ENCODE assay signal across 28 cellular contexts in the genomic region with DNA sequence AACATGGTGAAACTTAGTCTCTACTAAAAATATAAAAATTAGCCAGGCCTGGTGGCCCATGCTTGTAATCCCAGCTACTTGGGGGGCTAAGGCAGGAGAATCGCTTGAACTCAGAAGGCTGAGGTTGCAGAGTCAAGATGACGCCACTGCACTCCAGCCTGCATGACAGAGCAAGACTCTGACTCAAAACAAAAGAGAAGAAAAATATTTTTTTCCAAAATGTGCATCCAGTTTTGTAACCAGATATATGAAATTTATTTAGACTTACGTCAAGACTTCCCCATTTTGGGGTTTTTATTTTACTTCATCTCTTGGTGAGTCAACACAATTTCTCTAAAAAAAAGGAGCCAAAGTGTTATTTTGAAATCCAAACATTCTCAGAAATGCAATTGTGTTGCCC. TPM values are rescaled to one million over a fixed set of nuclear protein-coding genes. Genes with fewer than 3 reads are reported as not detected.
DNase-seq lines count a peak whose midpoint lies in the region; ATAC-seq, FAIRE-seq and TF ChIP-seq lines count a peak whose summit lies in the region.
"Had no signal": no experiment of that assay in that cellular context is flagged by ENCODE, and none has a peak within 500 bp of the region (broad histone marks: within the 10 kb centered on the region; RNA-seq: fewer than 3 reads in every experiment).

No MANE protein-coding gene starts in this region.

- no peaks in the 10 kb centered on the region for H3K4me1 ChIP-seq in liver (ENCODE audit: control insufficient read depth in 4 of 4, insufficient read depth in 4 of 4, low read length in 3 of 4)
- H3K4me1 ChIP-seq in HepG2 (ENCODE audit: insufficient read depth, low read length): peaks cover 57% of the 10 kb centered on the region
- H3K4me1 ChIP-seq in naive thymus-derived CD4-positive, alpha-beta T cell (ENCODE audit: control insufficient read depth in 2 of 2, insufficient read depth in 2 of 2, low read length in 2 of 2): no peaks in the 10 kb centered on the region
- H3K4me1 ChIP-seq: vagina had no signal

- H3K79me2 ChIP-seq in HepG2 (ENCODE audit: insufficient read depth, low read length): peaks cover under 1% of the 10 kb centered on the region
- H3K79me2 ChIP-seq: parathyroid adenoma had no signal

- H3K4me3 Mint-ChIP-seq in naive thymus-derived CD4-positive, alpha-beta T cell: no peak overlapping the region
- H3K4me3 Mint-ChIP-seq in activated T-helper 2 cell treated with anti-CD3 and anti-CD28 coated beads, Interferon-gamma antibody, Interleukin-2, Interleukin-4, amounts not matched to agents 10 μg/mL and 5 μg/mL and 100 μg/mL, durations not matched to agents 14 hours and 24 hours and 36 hours (ENCODE audit: low read depth): no peak overlapping the region
- H3K4me3 Mint-ChIP-seq: CD8-positive, alpha-beta memory T cell; central memory CD8-positive, alpha-beta T cell; naive B cell had no signal

- H3K4me3 ChIP-seq in liver (ENCODE audit: low read depth in 1 of 3, low read length in 3 of 3) (no peak overlapping the region), HepG2 (replicated peaks in 1 of 3; ENCODE audit: insufficient read depth in 1 of 3, low read depth in 2 of 3, low read length in 3 of 3) (no peak overlapping the region)
- no peak overlapping the region for H3K4me3 ChIP-seq in naive thymus-derived CD4-positive, alpha-beta T cell (ENCODE audit: low read length)
- H3K4me3 ChIP-seq: vagina had no signal

- TF ChIP-seq POLR2A in HepG2 (IDR thresholded peaks at IDR 0.05; ENCODE audit: insufficient read depth in 1 of 2, low read depth in 2 of 2, low read length in 2 of 2): no peak

- H3K27me3 ChIP-seq in liver (ENCODE audit: control insufficient read depth in 4 of 4, insufficient read depth in 4 of 4, low read length in 3 of 4): no peaks in the 10 kb centered on the region
- no peaks in the 10 kb centered on the region for H3K27me3 ChIP-seq in HepG2 (ENCODE audit: control insufficient read depth in 1 of 2, insufficient read depth in 2 of 2, low read length in 2 of 2)
- no peaks in the 10 kb centered on the region for H3K27me3 ChIP-seq in naive thymus-derived CD4-positive, alpha-beta T cell (ENCODE audit: control insufficient read depth in 2 of 2, insufficient read depth in 2 of 2, low read length in 2 of 2)
- H3K27me3 ChIP-seq: vagina had no signal

- DNase-seq in HepG2 (ENCODE audit: low spot score) (no peak), fibroblast of peridontal ligament (ENCODE audit: extremely low read depth) (peak; percentile 42), 8988T (no peak), caudate nucleus (lab: John Stamatoyannopoulos, UW) (no peak)
- DNase-seq in naive thymus-derived CD4-positive, alpha-beta T cell: no peak
- DNase-seq in activated T-helper 2 cell treated with anti-CD3 and anti-CD28 coated beads, Interferon-gamma antibody, Interleukin-2, Interleukin-4, amounts not matched to agents 10 μg/mL and 5 μg/mL and 100 μg/mL, durations not matched to agents 14 hours and 24 hours and 36 hours (ENCODE audit: low spot score): no peak
- no peak for DNase-seq in activated CD4-positive, alpha-beta T cell treated with anti-CD3 and anti-CD28 coated beads for 48 hours
- DNase-seq: activated CD4-positive, alpha-beta T cell treated with anti-CD3 and anti-CD28 coated beads for 4 hours; activated CD8-positive, alpha-beta memory T cell treated with anti-CD3 and anti-CD28 coated beads, Interleukin-2, amount 50 U/mL, for 48 hours; activated gamma-delta T cell; amniotic stem cell; CD8-positive, alpha-beta memory T cell; DMS79; erythroblast; HCEC 1CT; naive B cell; NCI-H1436 treated with DMSO at 0.1 percent for 48 hours; NCI-H82; small intestine; stimulated activated CD4-positive, alpha-beta T cell treated with anti-CD3 and anti-CD28 coated beads, Interleukin-4, amount 100 ng/mL, for 24 hours had no signal

- CTCF ChIA-PET in HepG2 (lab: Yijun Ruan, JAX; ENCODE audit: low intra/inter-chr PET ratio, low total read pairs): no interaction called here
- CTCF ChIA-PET in naive thymus-derived CD4-positive, alpha-beta T cell (lab: Charles Lee): no interaction called here

- 88% methylated on average over 3 of the region's 3 CpGs for WGBS in liver
- 98% methylated on average over 3 of the region's 3 CpGs for WGBS in HepG2 (ENCODE audit: low lambda C conversion rate)

- H3K36me3 Mint-ChIP-seq in naive thymus-derived CD4-positive, alpha-beta T cell: no peaks in the 10 kb centered on the region
- no peaks in the 10 kb centered on the region for H3K36me3 Mint-ChIP-seq in activated T-helper 2 cell treated with anti-CD3 and anti-CD28 coated beads, Interferon-gamma antibody, Interleukin-2, Interleukin-4, amounts not matched to agents 10 μg/mL and 5 μg/mL and 100 μg/mL, durations not matched to agents 14 hours and 24 hours and 36 hours (ENCODE audit: low read depth)
- H3K36me3 Mint-ChIP-seq: CD8-positive, alpha-beta memory T cell; naive B cell had no signal

- no peak overlapping the region for H2AFZ ChIP-seq in HepG2 (ENCODE audit: low read length)
- H2AFZ ChIP-seq: parathyroid adenoma had no signal

- peak overlapping the region; percentile 35 to 59 for H3K27ac ChIP-seq in liver (ENCODE audit: low read depth in 1 of 2, low read length in 2 of 2)
- H3K27ac ChIP-seq in HepG2 (ENCODE audit: extremely low read length, insufficient read depth, low read length): no peak overlapping the region
- H3K27ac ChIP-seq in naive thymus-derived CD4-positive, alpha-beta T cell (ENCODE audit: low read depth, low read length): no peak overlapping the region
- H3K27ac ChIP-seq in caudate nucleus (ENCODE audit: low read depth, low read length): no peak overlapping the region
- H3K27ac ChIP-seq: parathyroid adenoma, vagina had no signal

- intact Hi-C loops in HepG2 (cut with micrococcal nuclease; ENCODE audit: unreplicated experiment): no loop called here
- intact Hi-C loops in naive thymus-derived CD4-positive, alpha-beta T cell (cut with micrococcal nuclease): no loop called here
- intact Hi-C loops in activated T-helper 2 cell treated with anti-CD3 and anti-CD28 coated beads, Interferon-gamma antibody, Interleukin-2, Interleukin-4, amounts not matched to agents 10 μg/mL and 5 μg/mL and 100 μg/mL, durations not matched to agents 14 hours and 24 hours and 36 hours (cut with micrococcal nuclease): no loop called here

- no peak for TF ChIP-seq RAD21 in liver (IDR thresholded peaks at IDR 0.05)
- TF ChIP-seq RAD21 in HepG2 (CRISPR knock-in tag; IDR thresholded peaks at IDR 0.05): no peak

- TF ChIP-seq CTCF in liver (IDR thresholded peaks at IDR 0.05; ENCODE audit: low read depth, low read length, missing input control) (no peak), HepG2 (CRISPR knock-in tag; IDR thresholded peaks at IDR 0.05) (no peak)

- BruUV-seq in HepG2 (replicated peaks; lab: Mats Ljungman, UMichigan): no TSS peak

- no peak for FAIRE-seq in HepG2 (lab: Jason Lieb, UNC)
- FAIRE-seq: GM12892, RCC 7860, small intestine had no signal

- no peak overlapping the region for H3K27ac Mint-ChIP-seq in naive thymus-derived CD4-positive, alpha-beta T cell
- H3K27ac Mint-ChIP-seq in activated T-helper 2 cell treated with anti-CD3 and anti-CD28 coated beads, Interferon-gamma antibody, Interleukin-2, Interleukin-4, amounts not matched to agents 10 μg/mL and 5 μg/mL and 100 μg/mL, durations not matched to agents 14 hours and 24 hours and 36 hours: no peak overlapping the region
- H3K27ac Mint-ChIP-seq: CD8-positive, alpha-beta memory T cell; naive B cell had no signal

- H3K9ac ChIP-seq in liver (ENCODE audit: low read depth in 1 of 2, low read length in 2 of 2): no peak overlapping the region
- H3K9ac ChIP-seq in HepG2 (ENCODE audit: insufficient read depth, low read depth, low read length): no peak overlapping the region
- H3K9ac ChIP-seq: parathyroid adenoma had no signal

- H3K27me3 Mint-ChIP-seq in naive thymus-derived CD4-positive, alpha-beta T cell: peaks cover 0 to 9% (median 3%) of the 10 kb centered on the region in 5 donors
- H3K27me3 Mint-ChIP-seq in activated T-helper 2 cell treated with anti-CD3 and anti-CD28 coated beads, Interferon-gamma antibody, Interleukin-2, Interleukin-4, amounts not matched to agents 10 μg/mL and 5 μg/mL and 100 μg/mL, durations not matched to agents 14 hours and 24 hours and 36 hours (ENCODE audit: low read depth): peaks cover 10% of the 10 kb centered on the region

- no peaks in the 10 kb centered on the region for H4K20me1 ChIP-seq in HepG2 (ENCODE audit: insufficient read depth, low read length)

- in situ Hi-C loops in HepG2 (cut with HindIII; ENCODE audit: extremely low pct_ligation_motif_present, low pct_unique_long_range_greater_than_20kb): no loop called here

- no peaks in the 10 kb centered on the region for H3K9me3 Mint-ChIP-seq in naive thymus-derived CD4-positive, alpha-beta T cell
- H3K9me3 Mint-ChIP-seq in activated T-helper 2 cell treated with anti-CD3 and anti-CD28 coated beads, Interferon-gamma antibody, Interleukin-2, Interleukin-4, amounts not matched to agents 10 μg/mL and 5 μg/mL and 100 μg/mL, durations not matched to agents 14 hours and 24 hours and 36 hours: no peaks in the 10 kb centered on the region
- H3K9me3 Mint-ChIP-seq: CD8-positive, alpha-beta memory T cell; central memory CD8-positive, alpha-beta T cell; naive B cell had no signal

- H3K4me2 ChIP-seq in HepG2 (ENCODE audit: low read depth, low read length): no peak overlapping the region

- H3K4me1 Mint-ChIP-seq in naive thymus-derived CD4-positive, alpha-beta T cell: peaks cover 0 to 7% (median 0%) of the 10 kb centered on the region in 7 donors
- peaks cover 5% of the 10 kb centered on the region for H3K4me1 Mint-ChIP-seq in activated T-helper 2 cell treated with anti-CD3 and anti-CD28 coated beads, Interferon-gamma antibody, Interleukin-2, Interleukin-4, amounts not matched to agents 10 μg/mL and 5 μg/mL and 100 μg/mL, durations not matched to agents 14 hours and 24 hours and 36 hours (ENCODE audit: low read depth)
- H3K4me1 Mint-ChIP-seq: CD8-positive, alpha-beta memory T cell; central memory CD8-positive, alpha-beta T cell had no signal

- TF ChIP-seq EP300 in HepG2 (IDR thresholded peaks at IDR 0.05; ENCODE audit: low read depth in 2 of 2, low read length in 2 of 2) (no peak), HepG2 (CRISPR knock-in tag; IDR thresholded peaks at IDR 0.05; ENCODE audit: borderline replicate concordance) (no peak)

- H3K36me3 ChIP-seq in liver (ENCODE audit: control insufficient read depth in 4 of 4, insufficient read depth in 3 of 4, low read depth in 1 of 4, low read length in 3 of 4) (no peaks in the 10 kb centered on the region), HepG2 (replicated peaks in 1 of 2; ENCODE audit: control insufficient read depth in 1 of 2, insufficient read depth in 2 of 2, low read length in 2 of 2) (no peaks in the 10 kb centered on the region)
- no peaks in the 10 kb centered on the region for H3K36me3 ChIP-seq in naive thymus-derived CD4-positive, alpha-beta T cell (ENCODE audit: control insufficient read depth in 2 of 3, insufficient read depth in 3 of 3, low read length in 3 of 3)
- H3K36me3 ChIP-seq: vagina had no signal

- H3K9me3 ChIP-seq in liver (ENCODE audit: control insufficient read depth in 4 of 4, low read length in 3 of 4) (no peaks in the 10 kb centered on the region), HepG2 (ENCODE audit: low read length) (no peaks in the 10 kb centered on the region)
- no peaks in the 10 kb centered on the region for H3K9me3 ChIP-seq in naive thymus-derived CD4-positive, alpha-beta T cell (ENCODE audit: control insufficient read depth in 2 of 3, low read length in 3 of 3)
- H3K9me3 ChIP-seq: vagina had no signal

- POLR2A ChIA-PET in HepG2 (lab: Yijun Ruan, JAX): no interaction called here
- POLR2A ChIA-PET in naive thymus-derived CD4-positive, alpha-beta T cell (lab: Charles Lee): no interaction called here

- no peak for ATAC-seq in HepG2
- peak; percentile 72 for ATAC-seq in naive thymus-derived CD4-positive, alpha-beta T cell

RNA-seq across cellular contexts. Expression of a gene that starts 5.5 kb away (rescaled TPM):
- total RNA-seq in liver (10 to 100 TPM; 20.1 to 32.5 TPM), HepG2 (2016; rRNA removed; fragmentation: Illumina TruSeq; extraction: Trizol) (15.6 and 30.1 TPM in 2 replicates)
- polyA plus RNA-seq in liver (100 to 1,000 TPM; 198 to 309 TPM), HepG2 (2011; rRNA removed) (126 and 152 TPM in 2 replicates)
- total RNA-seq in HepG2 (2016; cell fraction: cytosol; rRNA removed; fragmentation: Illumina TruSeq; extraction: Trizol; ENCODE audit: low read depth): 8.3 and 9.3 TPM in 2 replicates
- total RNA-seq in HepG2 (2016; cell fraction: insoluble cytoplasmic fraction; rRNA removed; fragmentation: Illumina TruSeq; extraction: Trizol): 14.2 and 28.3 TPM in 2 replicates
- 6.7 and 7.5 TPM in 2 replicates for total RNA-seq in HepG2 (2016; cell fraction: membrane; rRNA removed; fragmentation: Illumina TruSeq; extraction: Trizol)
- 22.4 and 30.8 TPM in 2 replicates for total RNA-seq in HepG2 (2016; cell fraction: nucleus; rRNA removed; fragmentation: Illumina TruSeq; extraction: Trizol)
- 222 and 275 TPM in 2 replicates for polyA plus RNA-seq in HepG2 (2011; cell fraction: cytosol; rRNA removed)
- 301 and 304 TPM in 2 replicates for polyA plus RNA-seq in HepG2 (2011; cell fraction: nucleus; rRNA removed)
- 238 and 268 TPM in 2 replicates for polyA plus RNA-seq in HepG2 (2012)
- polyA plus RNA-seq in HepG2 (2016; cell fraction: cytosol; fragmentation: Illumina TruSeq; extraction: Trizol; ENCODE audit: low read depth): 15.7 and 17.8 TPM in 2 replicates
- polyA plus RNA-seq in HepG2 (2016; cell fraction: insoluble cytoplasmic fraction; fragmentation: Illumina TruSeq; extraction: Trizol; ENCODE audit: low read depth): 26.8 and 28.2 TPM in 2 replicates
- 14.0 and 14.2 TPM in 2 replicates for polyA plus RNA-seq in HepG2 (2016; cell fraction: membrane; fragmentation: Illumina TruSeq; extraction: Trizol; ENCODE audit: low read depth)
- polyA plus RNA-seq in HepG2 (2016; cell fraction: nucleus; fragmentation: Illumina TruSeq; extraction: Trizol; ENCODE audit: insufficient read depth, low read depth): 81.8 and 84.4 TPM in 2 replicates
- polyA minus RNA-seq in HepG2 (2011; rRNA and poly(A)+ RNA removed; ENCODE audit: low replicate concordance): 154 TPM in 1 of 2 replicates, not detected in the other
- 71.3 and 75.3 TPM in 2 replicates for polyA minus RNA-seq in HepG2 (2011; cell fraction: cytosol; rRNA and poly(A)+ RNA removed)
- 28.6 and 33.3 TPM in 2 replicates for polyA minus RNA-seq in HepG2 (2011; cell fraction: nucleus; rRNA and poly(A)+ RNA removed)
- not detected for total RNA-seq in naive thymus-derived CD4-positive, alpha-beta T cell
- polyA plus RNA-seq in naive thymus-derived CD4-positive, alpha-beta T cell: not detected
- total RNA-seq in activated T-helper 2 cell treated with anti-CD3 and anti-CD28 coated beads, Interferon-gamma antibody, Interleukin-2, Interleukin-4, amounts not matched to agents 10 μg/mL and 5 μg/mL and 100 μg/mL, durations not matched to agents 14 hours and 24 hours and 36 hours: not detected in 2 replicates
- total RNA-seq: A673; CD8-positive, alpha-beta memory T cell; lower leg skin; vagina had no signal
- polyA plus RNA-seq: CD8-positive, alpha-beta memory T cell had no signal

RNA-seq across cellular contexts. Expression of a gene that starts 20.0 kb away (rescaled TPM):
- total RNA-seq in liver (1 to 10 TPM; 1.7 to 1.8 TPM), HepG2 (2016; rRNA removed; fragmentation: Illumina TruSeq; extraction: Trizol) (not detected in 2 replicates)
- polyA plus RNA-seq in liver (1 to 10 TPM; 5.9 to 9.1 TPM), HepG2 (2011; rRNA removed) (0.13 TPM in 1 of 2 replicates, not detected in the other)
- total RNA-seq in HepG2 (2016; cell fraction: cytosol; rRNA removed; fragmentation: Illumina TruSeq; extraction: Trizol; ENCODE audit: low read depth): 0.71 TPM in 1 of 2 replicates, not detected in the other
- 0.22 TPM in 1 of 2 replicates, not detected in the other for total RNA-seq in HepG2 (2016; cell fraction: insoluble cytoplasmic fraction; rRNA removed; fragmentation: Illumina TruSeq; extraction: Trizol)
- 0.25 and 0.65 TPM in 2 replicates for total RNA-seq in HepG2 (2016; cell fraction: membrane; rRNA removed; fragmentation: Illumina TruSeq; extraction: Trizol)
- total RNA-seq in HepG2 (2016; cell fraction: nucleus; rRNA removed; fragmentation: Illumina TruSeq; extraction: Trizol): 1.2 TPM in 1 of 2 replicates, not detected in the other
- 0.23 TPM in 1 of 2 replicates, not detected in the other for polyA plus RNA-seq in HepG2 (2011; cell fraction: cytosol; rRNA removed)
- polyA plus RNA-seq in HepG2 (2011; cell fraction: nucleus; rRNA removed): 0.29 and 0.38 TPM in 2 replicates
- 0.64 and 1.1 TPM in 2 replicates for polyA plus RNA-seq in HepG2 (2012)
- polyA plus RNA-seq in HepG2 (2016; cell fraction: cytosol; fragmentation: Illumina TruSeq; extraction: Trizol; ENCODE audit: low read depth): 0.31 and 0.49 TPM in 2 replicates
- polyA plus RNA-seq in HepG2 (2016; cell fraction: insoluble cytoplasmic fraction; fragmentation: Illumina TruSeq; extraction: Trizol; ENCODE audit: low read depth): not detected in 2 replicates
- 0.56 TPM in 1 of 2 replicates, not detected in the other for polyA plus RNA-seq in HepG2 (2016; cell fraction: membrane; fragmentation: Illumina TruSeq; extraction: Trizol; ENCODE audit: low read depth)
- polyA plus RNA-seq in HepG2 (2016; cell fraction: nucleus; fragmentation: Illumina TruSeq; extraction: Trizol; ENCODE audit: insufficient read depth, low read depth): 0.98 TPM in 1 of 2 replicates, not detected in the other
- not detected in 2 replicates for polyA minus RNA-seq in HepG2 (2011; rRNA and poly(A)+ RNA removed; ENCODE audit: low replicate concordance)
- not detected in 2 replicates for polyA minus RNA-seq in HepG2 (2011; cell fraction: cytosol; rRNA and poly(A)+ RNA removed)
- polyA minus RNA-seq in HepG2 (2011; cell fraction: nucleus; rRNA and poly(A)+ RNA removed): not detected in 2 replicates
- total RNA-seq in naive thymus-derived CD4-positive, alpha-beta T cell: 1 to 10 TPM in 1 of 5 experiments, under 1 TPM in 1, not detected in 3; 0.66 to 3.0 TPM
- polyA plus RNA-seq in naive thymus-derived CD4-positive, alpha-beta T cell: not detected
- total RNA-seq in activated T-helper 2 cell treated with anti-CD3 and anti-CD28 coated beads, Interferon-gamma antibody, Interleukin-2, Interleukin-4, amounts not matched to agents 10 μg/mL and 5 μg/mL and 100 μg/mL, durations not matched to agents 14 hours and 24 hours and 36 hours: 0.28 and 0.46 TPM in 2 replicates
- total RNA-seq: CD8-positive, alpha-beta memory T cell had no signal
- polyA plus RNA-seq: CD8-positive, alpha-beta memory T cell had no signal

RNA-seq across cellular contexts. Expression of a gene that starts 22.6 kb away (rescaled TPM):
- total RNA-seq in liver (10 to 100 TPM; 15.1 to 34.5 TPM), HepG2 (2016; rRNA removed; fragmentation: Illumina TruSeq; extraction: Trizol) (6.0 and 12.9 TPM in 2 replicates)
- polyA plus RNA-seq in liver (10 to 100 TPM; 16.9 to 63.2 TPM), HepG2 (2011; rRNA removed) (7.5 and 14.9 TPM in 2 replicates)
- total RNA-seq in HepG2 (2016; cell fraction: cytosol; rRNA removed; fragmentation: Illumina TruSeq; extraction: Trizol; ENCODE audit: low read depth): 5.5 and 8.4 TPM in 2 replicates
- total RNA-seq in HepG2 (2016; cell fraction: insoluble cytoplasmic fraction; rRNA removed; fragmentation: Illumina TruSeq; extraction: Trizol): 5.7 and 10.6 TPM in 2 replicates
- 7.1 and 10.3 TPM in 2 replicates for total RNA-seq in HepG2 (2016; cell fraction: membrane; rRNA removed; fragmentation: Illumina TruSeq; extraction: Trizol)
- total RNA-seq in HepG2 (2016; cell fraction: nucleus; rRNA removed; fragmentation: Illumina TruSeq; extraction: Trizol): 6.3 and 8.8 TPM in 2 replicates
- 14.5 and 28.0 TPM in 2 replicates for polyA plus RNA-seq in HepG2 (2011; cell fraction: cytosol; rRNA removed)
- 60.5 and 62.9 TPM in 2 replicates for polyA plus RNA-seq in HepG2 (2011; cell fraction: nucleus; rRNA removed)
- 6.0 and 8.3 TPM in 2 replicates for polyA plus RNA-seq in HepG2 (2012)
- 7.8 and 10.4 TPM in 2 replicates for polyA plus RNA-seq in HepG2 (2016; cell fraction: cytosol; fragmentation: Illumina TruSeq; extraction: Trizol; ENCODE audit: low read depth)
- polyA plus RNA-seq in HepG2 (2016; cell fraction: insoluble cytoplasmic fraction; fragmentation: Illumina TruSeq; extraction: Trizol; ENCODE audit: low read depth): 5.9 and 9.4 TPM in 2 replicates
- polyA plus RNA-seq in HepG2 (2016; cell fraction: membrane; fragmentation: Illumina TruSeq; extraction: Trizol; ENCODE audit: low read depth): 6.1 and 8.5 TPM in 2 replicates
- polyA plus RNA-seq in HepG2 (2016; cell fraction: nucleus; fragmentation: Illumina TruSeq; extraction: Trizol; ENCODE audit: insufficient read depth, low read depth): 15.6 and 18.6 TPM in 2 replicates
- polyA minus RNA-seq in HepG2 (2011; rRNA and poly(A)+ RNA removed; ENCODE audit: low replicate concordance): 7.7 TPM in 1 of 2 replicates, not detected in the other
- 12.0 and 12.4 TPM in 2 replicates for polyA minus RNA-seq in HepG2 (2011; cell fraction: cytosol; rRNA and poly(A)+ RNA removed)
- polyA minus RNA-seq in HepG2 (2011; cell fraction: nucleus; rRNA and poly(A)+ RNA removed): 3.1 and 3.6 TPM in 2 replicates
- total RNA-seq in naive thymus-derived CD4-positive, alpha-beta T cell: under 1 TPM in 1 of 5 experiments, not detected in 4; 0.39 TPM
- under 1 TPM in 1 of 2 donors, not detected in 1; 0.39 TPM for polyA plus RNA-seq in naive thymus-derived CD4-positive, alpha-beta T cell
- total RNA-seq in activated T-helper 2 cell treated with anti-CD3 and anti-CD28 coated beads, Interferon-gamma antibody, Interleukin-2, Interleukin-4, amounts not matched to agents 10 μg/mL and 5 μg/mL and 100 μg/mL, durations not matched to agents 14 hours and 24 hours and 36 hours: not detected in 2 replicates
- total RNA-seq: A673; CD8-positive, alpha-beta memory T cell; vagina had no signal
- polyA plus RNA-seq: CD8-positive, alpha-beta memory T cell had no signal

RNA-seq across cellular contexts. Expression of a gene that starts 26.5 kb away (rescaled TPM):
- total RNA-seq in liver (10 to 100 TPM; 10.7 to 15.3 TPM), HepG2 (2016; rRNA removed; fragmentation: Illumina TruSeq; extraction: Trizol) (5.4 and 9.4 TPM in 2 replicates)
- polyA plus RNA-seq in liver (10 to 100 TPM; 16.9 to 41.1 TPM), HepG2 (2011; rRNA removed) (101 and 142 TPM in 2 replicates)
- total RNA-seq in HepG2 (2016; cell fraction: cytosol; rRNA removed; fragmentation: Illumina TruSeq; extraction: Trizol; ENCODE audit: low read depth): 5.4 and 8.2 TPM in 2 replicates
- 5.6 and 11.1 TPM in 2 replicates for total RNA-seq in HepG2 (2016; cell fraction: insoluble cytoplasmic fraction; rRNA removed; fragmentation: Illumina TruSeq; extraction: Trizol)
- 12.1 and 12.5 TPM in 2 replicates for total RNA-seq in HepG2 (2016; cell fraction: membrane; rRNA removed; fragmentation: Illumina TruSeq; extraction: Trizol)
- total RNA-seq in HepG2 (2016; cell fraction: nucleus; rRNA removed; fragmentation: Illumina TruSeq; extraction: Trizol): 7.9 and 8.2 TPM in 2 replicates
- polyA plus RNA-seq in HepG2 (2011; cell fraction: cytosol; rRNA removed): 89.5 and 125 TPM in 2 replicates
- 24.7 and 41.2 TPM in 2 replicates for polyA plus RNA-seq in HepG2 (2011; cell fraction: nucleus; rRNA removed)
- polyA plus RNA-seq in HepG2 (2012): 81.6 and 102 TPM in 2 replicates
- polyA plus RNA-seq in HepG2 (2016; cell fraction: cytosol; fragmentation: Illumina TruSeq; extraction: Trizol; ENCODE audit: low read depth): 18.9 and 20.3 TPM in 2 replicates
- 20.4 and 22.7 TPM in 2 replicates for polyA plus RNA-seq in HepG2 (2016; cell fraction: insoluble cytoplasmic fraction; fragmentation: Illumina TruSeq; extraction: Trizol; ENCODE audit: low read depth)
- polyA plus RNA-seq in HepG2 (2016; cell fraction: membrane; fragmentation: Illumina TruSeq; extraction: Trizol; ENCODE audit: low read depth): 28.0 and 31.1 TPM in 2 replicates
- 27.8 and 36.4 TPM in 2 replicates for polyA plus RNA-seq in HepG2 (2016; cell fraction: nucleus; fragmentation: Illumina TruSeq; extraction: Trizol; ENCODE audit: insufficient read depth, low read depth)
- 7.1 and 65.0 TPM in 2 replicates for polyA minus RNA-seq in HepG2 (2011; rRNA and poly(A)+ RNA removed; ENCODE audit: low replicate concordance)
- 41.8 and 54.5 TPM in 2 replicates for polyA minus RNA-seq in HepG2 (2011; cell fraction: cytosol; rRNA and poly(A)+ RNA removed)
- 9.3 and 13.4 TPM in 2 replicates for polyA minus RNA-seq in HepG2 (2011; cell fraction: nucleus; rRNA and poly(A)+ RNA removed)
- 10 to 100 TPM in 2 of 5 experiments, 1 to 10 TPM in 3; 2.6 to 68.0 (median 3.4) TPM for total RNA-seq in naive thymus-derived CD4-positive, alpha-beta T cell
- polyA plus RNA-seq in naive thymus-derived CD4-positive, alpha-beta T cell: 1 to 10 TPM; 1.2 to 4.4 TPM
- total RNA-seq in activated T-helper 2 cell treated with anti-CD3 and anti-CD28 coated beads, Interferon-gamma antibody, Interleukin-2, Interleukin-4, amounts not matched to agents 10 μg/mL and 5 μg/mL and 100 μg/mL, durations not matched to agents 14 hours and 24 hours and 36 hours: 1.8 and 2.3 TPM in 2 replicates

RNA-seq across cellular contexts. Expression of a gene that starts 26.6 kb away (rescaled TPM):
- under 1 TPM; 0.47 to 0.67 TPM for total RNA-seq in liver
- polyA plus RNA-seq in liver: 1 to 10 TPM in 1 of 2 donors, under 1 TPM in 1; 0.75 to 2.4 TPM
- 0.15 and 0.24 TPM in 2 replicates for total RNA-seq in HepG2 (2016; rRNA removed; fragmentation: Illumina TruSeq; extraction: Trizol)
- not detected in 2 replicates for total RNA-seq in HepG2 (2016; cell fraction: cytosol; rRNA removed; fragmentation: Illumina TruSeq; extraction: Trizol; ENCODE audit: low read depth)
- 0.16 and 0.39 TPM in 2 replicates for total RNA-seq in HepG2 (2016; cell fraction: insoluble cytoplasmic fraction; rRNA removed; fragmentation: Illumina TruSeq; extraction: Trizol)
- 0.10 and 0.12 TPM in 2 replicates for total RNA-seq in HepG2 (2016; cell fraction: membrane; rRNA removed; fragmentation: Illumina TruSeq; extraction: Trizol)
- 0.38 and 0.43 TPM in 2 replicates for total RNA-seq in HepG2 (2016; cell fraction: nucleus; rRNA removed; fragmentation: Illumina TruSeq; extraction: Trizol)
- polyA plus RNA-seq in HepG2 (2011; rRNA removed): 2.7 and 3.6 TPM in 2 replicates
- polyA plus RNA-seq in HepG2 (2011; cell fraction: cytosol; rRNA removed): 1.5 and 1.7 TPM in 2 replicates
- polyA plus RNA-seq in HepG2 (2011; cell fraction: nucleus; rRNA removed): 14.3 and 15.2 TPM in 2 replicates
- polyA plus RNA-seq in HepG2 (2012): 2.0 and 2.7 TPM in 2 replicates
- 0.16 and 0.17 TPM in 2 replicates for polyA plus RNA-seq in HepG2 (2016; cell fraction: cytosol; fragmentation: Illumina TruSeq; extraction: Trizol; ENCODE audit: low read depth)
- polyA plus RNA-seq in HepG2 (2016; cell fraction: insoluble cytoplasmic fraction; fragmentation: Illumina TruSeq; extraction: Trizol; ENCODE audit: low read depth): 0.28 and 0.33 TPM in 2 replicates
- 0.27 and 0.44 TPM in 2 replicates for polyA plus RNA-seq in HepG2 (2016; cell fraction: membrane; fragmentation: Illumina TruSeq; extraction: Trizol; ENCODE audit: low read depth)
- 0.75 and 1.6 TPM in 2 replicates for polyA plus RNA-seq in HepG2 (2016; cell fraction: nucleus; fragmentation: Illumina TruSeq; extraction: Trizol; ENCODE audit: insufficient read depth, low read depth)
- polyA minus RNA-seq in HepG2 (2011; rRNA and poly(A)+ RNA removed; ENCODE audit: low replicate concordance): 0.07 and 2.5 TPM in 2 replicates
- polyA minus RNA-seq in HepG2 (2011; cell fraction: cytosol; rRNA and poly(A)+ RNA removed): 0.53 and 0.79 TPM in 2 replicates
- polyA minus RNA-seq in HepG2 (2011; cell fraction: nucleus; rRNA and poly(A)+ RNA removed): 1.5 and 2.7 TPM in 2 replicates
- total RNA-seq in naive thymus-derived CD4-positive, alpha-beta T cell: 1 to 10 TPM in 2 of 5 experiments, under 1 TPM in 2, not detected in 1; 0.22 to 5.2 (median 1.4) TPM
- not detected for polyA plus RNA-seq in naive thymus-derived CD4-positive, alpha-beta T cell
- 0.09 TPM in 1 of 2 replicates, not detected in the other for total RNA-seq in activated T-helper 2 cell treated with anti-CD3 and anti-CD28 coated beads, Interferon-gamma antibody, Interleukin-2, Interleukin-4, amounts not matched to agents 10 μg/mL and 5 μg/mL and 100 μg/mL, durations not matched to agents 14 hours and 24 hours and 36 hours
- total RNA-seq: vagina had no signal
- polyA plus RNA-seq: CD8-positive, alpha-beta memory T cell had no signal

Comparison
In these comparisons a context has a peak if more than half of its experiments do, and no peak if none do; other contexts are left out.
1. H3K27ac ChIP-seq: peak in liver (2 of 2); none in HepG2 (single experiment), naive thymus-derived CD4-positive, alpha-beta T cell (single experiment) and caudate nucleus (single experiment).